9 cellular contexts compared by ENCODE assay signal in genomic region chr13:97113231-97114001, GRCh38.
A peak's percentile ranks its signal among the peaks of the same experiment; 100 is the strongest.
DNase-seq lines count a peak whose midpoint lies in the region; ATAC-seq and TF ChIP-seq lines count a peak whose summit lies in the region.
"Had no signal": no experiment of that assay in that cellular context is flagged by ENCODE, and none has a peak within 500 bp of the region (broad histone marks: within the 10 kb centered on the region; RNA-seq: fewer than 3 reads in every experiment).

No MANE protein-coding gene starts in this region.

- H3K27ac ChIP-seq in HEK293 (ENCODE audit: extremely low read depth, low read depth, low read length): no peak overlapping the region
- H3K27ac ChIP-seq in RWPE1: no peak overlapping the region

- no peak for TF ChIP-seq CTCF in HEK293 (tag by site-specific recombination; IDR thresholded peaks at IDR 0.05)
- TF ChIP-seq CTCF in RWPE1 (conservative IDR thresholded peaks at IDR 0.05; ENCODE audit: low read depth): no peak

- POLR2A ChIA-PET in HEK293 (lab: Yijun Ruan, JAX) (interaction anchor here (1.4 kb wide), 1 partner anchor 320 kb away, joined by 3 read pairs; no protein-coding TSS in a partner anchor), RWPE1 (lab: Yijun Ruan, JAX; ENCODE audit: low non-redundant PET) (no interaction called here)

- peaks cover 6% of the 10 kb centered on the region; the same call in 1 of the 2 replicates for H3K4me1 ChIP-seq in HEK293 (ENCODE audit: control insufficient read depth, insufficient read depth, low read length)

- peak; percentile 62 for DNase-seq in NCI-H2227 treated with DMSO at 0.1 percent for 48 hours (lab: John Stamatoyannopoulos, UW)
- DNase-seq in ecto neural progenitor cell (ENCODE audit: low spot score): peak; percentile 13
- DNase-seq in nucleus accumbens (lab: John Stamatoyannopoulos, UW): peak in 43 of 56 donors; percentile 11 to 87 (median 51)
- DNase-seq in activated CD4-positive, alpha-beta T cell treated with anti-CD3 and anti-CD28 coated beads, Interleukin-2, amount 50 U/mL, for 48 hours: no peak
- DNase-seq in NCI-H2107 treated with DMSO at 0.1 percent for 48 hours (lab: John Stamatoyannopoulos, UW; ENCODE audit: unreplicated experiment): no peak
- no peak for DNase-seq in RWPE1 (ENCODE audit: low spot score)
- DNase-seq: DMS53 had no signal

- no peak overlapping the region for H3K4me3 ChIP-seq in HEK293 (ENCODE audit: low read depth, low read length)

- no peak for ATAC-seq in GM21825 (IDR thresholded peaks at IDR 0.05; ENCODE audit: unreplicated experiment)

- CTCF ChIA-PET in HEK293 (lab: Yijun Ruan, JAX) (interaction anchor here (0.7 to 1.4 kb wide), 2 partner anchors 10 to 111 kb away, joined by 3 to 4 read pairs; no protein-coding TSS in a partner anchor), RWPE1 (lab: Yijun Ruan, JAX) (no interaction called here)

- no peaks in the 10 kb centered on the region for H3K9me3 ChIP-seq in HEK293 (ENCODE audit: control insufficient read depth, insufficient read depth, low read depth, low read length)

- H3K36me3 ChIP-seq in HEK293 (ENCODE audit: control insufficient read depth in 2 of 2, insufficient read depth in 1 of 2, low read length in 2 of 2): no peaks in the 10 kb centered on the region

TF ChIP-seq in HEK293, 187 proteins besides CTCF, POLR2A, EP300 and RAD21:
- no peak for TF ChIP-seq ZNF785 (tag by site-specific recombination; IDR thresholded peaks at IDR 0.05)
- TF ChIP-seq ZNF623 (tag by site-specific recombination; IDR thresholded peaks at IDR 0.05): no peak
- TF ChIP-seq YY1 (tag by site-specific recombination; IDR thresholded peaks at IDR 0.05): no peak
- TF ChIP-seq ZNF214 (tag by site-specific recombination; IDR thresholded peaks at IDR 0.05; ENCODE audit: borderline replicate concordance): no peak
- TF ChIP-seq SCRT2 (tag by site-specific recombination; IDR thresholded peaks at IDR 0.05): peak; percentile 58; the same call in 1 of the 2 replicates
- TF ChIP-seq ZNF266 (tag by site-specific recombination; IDR thresholded peaks at IDR 0.05; ENCODE audit: low read depth): no peak
- TF ChIP-seq TRIM28 (IDR thresholded peaks at IDR 0.05; ENCODE audit: borderline replicate concordance, low read length): no peak
- TF ChIP-seq PRDM1 (tag by site-specific recombination; IDR thresholded peaks at IDR 0.05): peak; percentile 89
- TF ChIP-seq ZNF596 (tag by site-specific recombination; IDR thresholded peaks at IDR 0.05): peak; percentile 58
- TF ChIP-seq ZNF366 (tag by site-specific recombination; conservative IDR thresholded peaks at IDR 0.05): peak; percentile 66
- TF ChIP-seq ZFP37 (tag by site-specific recombination; IDR thresholded peaks at IDR 0.05): no peak
- TF ChIP-seq ZNF24 (tag by site-specific recombination; IDR thresholded peaks at IDR 0.05): no peak
- no peak for TF ChIP-seq ZEB2 (tag by site-specific recombination; IDR thresholded peaks at IDR 0.05)

Comparison
In these comparisons a context has a peak if more than half of its experiments do, and no peak if none do; other contexts are left out.
1. DNase-seq: peak in NCI-H2227 treated with DMSO at 0.1 percent for 48 hours (single experiment), ecto neural progenitor cell (single experiment) and nucleus accumbens (43 of 56); none in activated CD4-positive, alpha-beta T cell treated with anti-CD3 and anti-CD28 coated beads, Interleukin-2, amount 50 U/mL, for 48 hours (0 of 2), NCI-H2107 treated with DMSO at 0.1 percent for 48 hours (single experiment) and RWPE1 (single experiment).